ENCODE assay signal across 9 cellular contexts in genomic region chr12:114681149-114681849, GRCh38. TPM values are rescaled to one million over a fixed set of nuclear protein-coding genes. Genes with fewer than 3 reads are reported as not detected.
DNase-seq lines count a peak whose midpoint lies in the region; ATAC-seq and TF ChIP-seq lines count a peak whose summit lies in the region.
"Had no signal": no experiment of that assay in that cellular context is flagged by ENCODE, and none has a peak within 500 bp of the region (broad histone marks: within the 10 kb centered on the region; RNA-seq: fewer than 3 reads in every experiment).

No MANE protein-coding gene starts in this region.

- intact Hi-C loops in psoas muscle (cut with DNase I): loop anchor here in 1 of 2 donors (10.0 kb wide), 1 partner anchor 544 kb away; no protein-coding TSS in a partner anchor

- WGBS in psoas muscle, 3 donors: 44 to 59% (median 58%) methylated on average over 16 of the region's 16 CpGs

- peaks cover 91% of the 10 kb centered on the region for H3K79me2 ChIP-seq in fibroblast of lung (ENCODE audit: control insufficient read depth, insufficient read depth, low read length)

- no peak overlapping the region for H3K4me3 Mint-ChIP-seq in glutamatergic neuron (ENCODE audit: unreplicated experiment)

- H3K4me1 Mint-ChIP-seq in glutamatergic neuron (ENCODE audit: low read depth, unreplicated experiment): peaks cover 9% of the 10 kb centered on the region

- peak; percentile 57 for DNase-seq in ELR (ENCODE audit: low read depth)
- DNase-seq in RKO (ENCODE audit: low spot score): peak; percentile 56
- DNase-seq in fibroblast of lung (ENCODE audit: low read depth in 2 of 2): peak; percentile 67 to 70
- peak in 1 of 2 donors; percentile 25 for DNase-seq in psoas muscle
- no peak for DNase-seq in activated T-cell treated with anti-CD3 and anti-CD28 coated beads, Interleukin-2, amount 50 U/mL, for 48 hours
- DNase-seq in KG1 (lab: John Stamatoyannopoulos, UW): no peak
- DNase-seq in glutamatergic neuron: no peak
- no peak for DNase-seq in stimulated activated CD4-positive, alpha-beta T cell treated with anti-CD3 and anti-CD28 coated beads, Interleukin-12 subunit alpha, Interleukin-12 subunit beta, amount 100 ng/mL, for 4 hours

- H3K9me3 ChIP-seq in fibroblast of lung (ENCODE audit: control insufficient read depth, insufficient read depth, low read depth, low read length) (no peaks in the 10 kb centered on the region), psoas muscle (no peaks in the 10 kb centered on the region)

- H3K27ac Mint-ChIP-seq in glutamatergic neuron (ENCODE audit: unreplicated experiment): no peak overlapping the region

- ATAC-seq in psoas muscle: no peak

- H3K27me3 ChIP-seq in fibroblast of lung (ENCODE audit: control insufficient read depth, insufficient read depth, low read length): no peaks in the 10 kb centered on the region
- peaks cover 0 to 6% (median 0%) of the 10 kb centered on the region in 3 donors for H3K27me3 ChIP-seq in psoas muscle (ENCODE audit: insufficient read depth in 3 of 3, low read length in 2 of 3)

- H3K9me3 Mint-ChIP-seq in glutamatergic neuron (ENCODE audit: unreplicated experiment): peaks cover 13% of the 10 kb centered on the region

- peak overlapping the region; percentile 63 to 97 (median 90) for H3K4me3 ChIP-seq in fibroblast of lung (replicated peaks in 1 of 4; ENCODE audit: control extremely low read depth in 1 of 4, insufficient read depth in 1 of 4, low read depth in 3 of 4, low read length in 4 of 4)
- H3K4me3 ChIP-seq in psoas muscle: peak overlapping the region; percentile 78

- TF ChIP-seq CTCF in fibroblast of lung (conservative IDR thresholded peaks at IDR 0.05 in 1 of 2, IDR thresholded peaks at IDR 0.05 in 1 of 2; ENCODE audit: low read depth in 1 of 2, low read length in 2 of 2) (no peak), psoas muscle (IDR thresholded peaks at IDR 0.05) (no peak), glutamatergic neuron (IDR thresholded peaks at IDR 0.05; ENCODE audit: partially characterized antibody, unreplicated experiment) (no peak)

- peaks cover 53% of the 10 kb centered on the region for H3K27me3 Mint-ChIP-seq in glutamatergic neuron (ENCODE audit: unreplicated experiment)

- H3K4me1 ChIP-seq in fibroblast of lung (ENCODE audit: control insufficient read depth, extremely low read depth, insufficient read depth, low read length) (peaks cover 22% of the 10 kb centered on the region), psoas muscle (peaks cover 9% of the 10 kb centered on the region)

- peak overlapping the region; percentile 94 for H3K9ac ChIP-seq in fibroblast of lung (ENCODE audit: insufficient read depth, low read length)

- H2AFZ ChIP-seq in fibroblast of lung (ENCODE audit: low read length): no peak overlapping the region

- peak overlapping the region; percentile 89 for H3K4me2 ChIP-seq in fibroblast of lung (ENCODE audit: extremely low read depth, insufficient read depth, low read length)

- H3K27ac ChIP-seq in fibroblast of lung (ENCODE audit: insufficient read depth, low read length) (peak overlapping the region; percentile 95), psoas muscle (peak overlapping the region; percentile 90)

- H4K20me1 ChIP-seq in fibroblast of lung (ENCODE audit: control insufficient read depth, extremely low read depth, insufficient read depth, low read length): no peaks in the 10 kb centered on the region

- H3K36me3 ChIP-seq in fibroblast of lung (ENCODE audit: control insufficient read depth, insufficient read depth, low read length) (peaks cover 10% of the 10 kb centered on the region), psoas muscle (ENCODE audit: insufficient read depth in 1 of 2, low read depth in 1 of 2) (peaks cover 3 to 44% of the 10 kb centered on the region in 2 donors)

- H3K36me3 Mint-ChIP-seq in glutamatergic neuron (ENCODE audit: unreplicated experiment): no peaks in the 10 kb centered on the region

RNA-seq across cellular contexts. Expression of gene TBX3, which starts 2.7 kb away (rescaled TPM):
- total RNA-seq in fibroblast of lung: 39.5 and 66.4 TPM in 2 replicates
- 19.9 and 33.0 TPM in 2 replicates for polyA plus RNA-seq in fibroblast of lung
- polyA plus RNA-seq in fibroblast of lung (2012): 20.4 and 31.2 TPM in 2 replicates
- 14.4 and 23.9 TPM in 2 replicates for polyA minus RNA-seq in fibroblast of lung (ENCODE audit: low replicate concordance)
- total RNA-seq in psoas muscle: 10 to 100 TPM in 3 of 4 donors, 1 to 10 TPM in 1; 7.4 to 50.8 (median 30.8) TPM
- 10 to 100 TPM in 1 of 3 donors, 1 to 10 TPM in 2; 5.0 to 15.8 (median 9.8) TPM for polyA plus RNA-seq in psoas muscle
- 3.0 TPM for total RNA-seq in glutamatergic neuron (ENCODE audit: unreplicated experiment)
- total RNA-seq: T-helper 2 cell treated with Interferon-gamma antibody and Interleukin-4, amounts not matched to agents 100 ng/mL and 5 ng/mL, for 36 hours had no signal

Comparison
In these comparisons a context has a peak if more than half of its experiments do, and no peak if none do; other contexts are left out.
1. DNase-seq: peak in ELR (single experiment), RKO (single experiment) and fibroblast of lung (2 of 2); none in activated T-cell treated with anti-CD3 and anti-CD28 coated beads, Interleukin-2, amount 50 U/mL, for 48 hours (0 of 2), KG1 (single experiment), glutamatergic neuron (single experiment) and stimulated activated CD4-positive, alpha-beta T cell treated with anti-CD3 and anti-CD28 coated beads, Interleukin-12 subunit alpha, Interleukin-12 subunit beta, amount 100 ng/mL, for 4 hours (single experiment).